1 cellular context compared by ENCODE assay signal in the genomic region with DNA sequence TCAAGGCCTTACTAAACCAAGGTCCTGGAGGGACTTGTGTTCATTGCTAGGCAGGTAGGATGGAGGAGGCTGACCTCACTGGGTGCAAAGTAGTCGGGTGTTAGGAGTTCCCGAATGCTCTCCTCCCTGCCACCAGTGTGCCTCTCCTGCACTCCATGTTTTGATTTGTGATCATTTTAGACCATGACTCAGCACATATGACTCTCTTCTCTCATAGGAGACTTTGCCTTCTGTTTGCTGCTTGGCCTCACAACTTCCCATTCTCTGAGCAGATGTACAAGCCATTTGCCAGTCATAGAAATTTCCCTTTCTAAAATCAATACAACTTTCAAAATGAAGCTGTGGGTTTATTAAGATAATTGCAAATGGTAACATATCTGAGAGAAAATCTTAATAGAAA.
TF ChIP-seq lines count a peak whose summit lies in the region.

No MANE protein-coding gene starts in this region.

TF ChIP-seq in GM23338, 12 proteins besides CTCF, POLR2A, EP300 and RAD21 (continued from another document):
- TF ChIP-seq, protein P1, sequence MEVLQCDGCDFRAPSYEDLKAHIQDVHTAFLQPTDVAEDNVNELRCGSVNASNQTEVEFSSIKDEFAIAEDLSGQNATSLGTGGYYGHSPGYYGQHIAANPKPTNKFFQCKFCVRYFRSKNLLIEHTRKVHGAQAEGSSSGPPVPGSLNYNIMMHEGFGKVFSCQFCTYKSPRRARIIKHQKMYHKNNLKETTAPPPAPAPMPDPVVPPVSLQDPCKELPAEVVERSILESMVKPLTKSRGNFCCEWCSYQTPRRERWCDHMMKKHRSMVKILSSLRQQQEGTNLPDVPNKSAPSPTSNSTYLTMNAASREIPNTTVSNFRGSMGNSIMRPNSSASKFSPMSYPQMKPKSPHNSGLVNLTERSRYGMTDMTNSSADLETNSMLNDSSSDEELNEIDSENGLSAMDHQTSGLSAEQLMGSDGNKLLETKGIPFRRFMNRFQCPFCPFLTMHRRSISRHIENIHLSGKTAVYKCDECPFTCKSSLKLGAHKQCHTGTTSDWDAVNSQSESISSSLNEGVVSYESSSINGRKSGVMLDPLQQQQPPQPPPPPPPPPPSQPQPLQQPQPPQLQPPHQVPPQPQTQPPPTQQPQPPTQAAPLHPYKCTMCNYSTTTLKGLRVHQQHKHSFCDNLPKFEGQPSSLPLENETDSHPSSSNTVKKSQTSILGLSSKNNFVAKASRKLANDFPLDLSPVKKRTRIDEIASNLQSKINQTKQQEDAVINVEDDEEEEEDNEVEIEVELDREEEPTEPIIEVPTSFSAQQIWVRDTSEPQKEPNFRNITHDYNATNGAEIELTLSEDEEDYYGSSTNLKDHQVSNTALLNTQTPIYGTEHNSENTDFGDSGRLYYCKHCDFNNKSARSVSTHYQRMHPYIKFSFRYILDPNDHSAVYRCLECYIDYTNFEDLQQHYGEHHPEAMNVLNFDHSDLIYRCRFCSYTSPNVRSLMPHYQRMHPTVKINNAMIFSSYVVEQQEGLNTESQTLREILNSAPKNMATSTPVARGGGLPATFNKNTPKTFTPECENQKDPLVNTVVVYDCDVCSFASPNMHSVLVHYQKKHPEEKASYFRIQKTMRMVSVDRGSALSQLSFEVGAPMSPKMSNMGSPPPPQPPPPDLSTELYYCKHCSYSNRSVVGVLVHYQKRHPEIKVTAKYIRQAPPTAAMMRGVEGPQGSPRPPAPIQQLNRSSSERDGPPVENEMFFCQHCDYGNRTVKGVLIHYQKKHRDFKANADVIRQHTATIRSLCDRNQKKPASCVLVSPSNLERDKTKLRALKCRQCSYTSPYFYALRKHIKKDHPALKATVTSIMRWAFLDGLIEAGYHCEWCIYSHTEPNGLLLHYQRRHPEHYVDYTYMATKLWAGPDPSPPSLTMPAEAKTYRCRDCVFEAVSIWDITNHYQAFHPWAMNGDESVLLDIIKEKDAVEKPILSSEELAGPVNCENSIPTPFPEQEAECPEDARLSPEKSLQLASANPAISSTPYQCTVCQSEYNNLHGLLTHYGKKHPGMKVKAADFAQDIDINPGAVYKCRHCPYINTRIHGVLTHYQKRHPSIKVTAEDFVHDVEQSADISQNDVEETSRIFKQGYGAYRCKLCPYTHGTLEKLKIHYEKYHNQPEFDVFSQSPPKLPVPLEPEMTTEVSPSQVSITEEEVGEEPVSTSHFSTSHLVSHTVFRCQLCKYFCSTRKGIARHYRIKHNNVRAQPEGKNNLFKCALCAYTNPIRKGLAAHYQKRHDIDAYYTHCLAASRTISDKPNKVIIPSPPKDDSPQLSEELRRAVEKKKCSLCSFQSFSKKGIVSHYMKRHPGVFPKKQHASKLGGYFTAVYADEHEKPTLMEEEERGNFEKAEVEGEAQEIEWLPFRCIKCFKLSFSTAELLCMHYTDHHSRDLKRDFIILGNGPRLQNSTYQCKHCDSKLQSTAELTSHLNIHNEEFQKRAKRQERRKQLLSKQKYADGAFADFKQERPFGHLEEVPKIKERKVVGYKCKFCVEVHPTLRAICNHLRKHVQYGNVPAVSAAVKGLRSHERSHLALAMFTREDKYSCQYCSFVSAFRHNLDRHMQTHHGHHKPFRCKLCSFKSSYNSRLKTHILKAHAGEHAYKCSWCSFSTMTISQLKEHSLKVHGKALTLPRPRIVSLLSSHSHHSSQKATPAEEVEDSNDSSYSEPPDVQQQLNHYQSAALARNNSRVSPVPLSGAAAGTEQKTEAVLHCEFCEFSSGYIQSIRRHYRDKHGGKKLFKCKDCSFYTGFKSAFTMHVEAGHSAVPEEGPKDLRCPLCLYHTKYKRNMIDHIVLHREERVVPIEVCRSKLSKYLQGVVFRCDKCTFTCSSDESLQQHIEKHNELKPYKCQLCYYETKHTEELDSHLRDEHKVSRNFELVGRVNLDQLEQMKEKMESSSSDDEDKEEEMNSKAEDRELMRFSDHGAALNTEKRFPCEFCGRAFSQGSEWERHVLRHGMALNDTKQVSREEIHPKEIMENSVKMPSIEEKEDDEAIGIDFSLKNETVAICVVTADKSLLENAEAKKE (CRISPR knock-in tag; IDR thresholded peaks at IDR 0.05): no peak
- TF ChIP-seq CREB1 (CRISPR knock-in tag; IDR thresholded peaks at IDR 0.05; ENCODE audit: low read depth) (no peak), STAT1 (IDR thresholded peaks at IDR 0.05; ENCODE audit: unreplicated experiment) (no peak), ZNF331 (CRISPR knock-in tag; IDR thresholded peaks at IDR 0.05; ENCODE audit: low read depth) (no peak), POLR2AphosphoS5 (IDR thresholded peaks at IDR 0.05; ENCODE audit: low read depth) (no peak)
